28 cellular contexts compared by ENCODE assay signal in the genomic region with DNA sequence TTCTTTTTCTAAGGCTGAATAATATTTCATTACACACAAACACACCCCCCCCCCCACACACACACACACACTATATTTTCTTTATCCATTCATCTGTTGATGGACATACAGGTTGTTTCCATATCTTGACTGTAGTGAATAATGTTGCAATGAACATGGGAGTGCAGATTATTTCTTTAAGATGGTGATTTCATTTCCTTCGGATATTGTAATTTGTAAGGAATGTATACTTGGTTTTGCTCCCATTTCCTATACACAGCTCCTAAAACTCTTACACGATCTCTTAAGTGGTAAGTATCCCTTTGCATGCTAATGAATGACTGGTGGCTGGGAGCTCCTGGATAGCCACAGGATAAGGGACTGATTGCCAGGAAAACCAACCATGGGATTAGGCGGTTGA. TPM values are rescaled to one million over a fixed set of nuclear protein-coding genes. Genes with fewer than 3 reads are reported as not detected.
DNase-seq lines count a peak whose midpoint lies in the region; ATAC-seq, FAIRE-seq and TF ChIP-seq lines count a peak whose summit lies in the region.
"Had no signal": no experiment of that assay in that cellular context is flagged by ENCODE, and none has a peak within 500 bp of the region (broad histone marks: within the 10 kb centered on the region; RNA-seq: fewer than 3 reads in every experiment).

No MANE protein-coding gene starts in this region.

- H3K14ac ChIP-seq in H1 (ENCODE audit: insufficient read length), result no peak overlapping the region

- no peak overlapping the region for H3K56ac ChIP-seq in H1 (replicated peaks; ENCODE audit: insufficient read length, low read depth, low read length)

- 82% methylated on average over 3 of the region's 3 CpGs; no CpG with 5 or more reads in 1 of the 2 experiments for WGBS in H1 (ENCODE audit: extremely low coverage in 1 of 2, insufficient coverage in 1 of 2, insufficient read length in 1 of 2, insufficient replicate concordance in 2 of 2, low coverage in 1 of 2, low lambda C conversion rate in 2 of 2, missing lambda C conversion rate in 1 of 2), 2 experiments

- no peak for TF ChIP-seq POLR2A in H1 (IDR thresholded peaks at IDR 0.05; ENCODE audit: control extremely low read depth in 1 of 2, low read depth in 2 of 2, low read length in 2 of 2)

- H4K91ac ChIP-seq in H1 (replicated peaks; ENCODE audit: insufficient read length, low read length), result no peak overlapping the region

- no peaks in the 10 kb centered on the region for H4K20me1 ChIP-seq in H1 (replicated peaks in 1 of 2; ENCODE audit: control insufficient read depth in 1 of 2, insufficient read depth in 2 of 2, low read length in 2 of 2)

- H3K23ac ChIP-seq in H1 (ENCODE audit: insufficient read length), result no peak overlapping the region

- no peaks in the 10 kb centered on the region for H3K36me3 ChIP-seq in H1 (ENCODE audit: control insufficient read depth in 2 of 4, insufficient read depth in 4 of 4, low read length in 3 of 4)
- H3K36me3 ChIP-seq: BE2C had no signal

- H3K4me2 ChIP-seq in H1 (ENCODE audit: insufficient read depth in 1 of 2, low read depth in 2 of 2, low read length in 2 of 2), result no peak overlapping the region

- no peak overlapping the region for H3K4ac ChIP-seq in H1 (replicated peaks; ENCODE audit: insufficient read length, low read depth, low read length)

- no peaks in the 10 kb centered on the region for H3K79me2 ChIP-seq in H1 (ENCODE audit: control insufficient read depth in 1 of 2, insufficient read depth in 2 of 2, low read length in 2 of 2)

- H4K5ac ChIP-seq in H1 (ENCODE audit: insufficient read length, low read depth, low read length), result no peak overlapping the region

- no peaks in the 10 kb centered on the region; a peak in 1 of 7 replicates for H3K4me1 ChIP-seq in H1 (replicated peaks in 1 of 4; ENCODE audit: control insufficient read depth in 3 of 4, insufficient read depth in 4 of 4, low read length in 3 of 4)
- H3K4me1 ChIP-seq: BE2C, SJCRH30 had no signal

- H3K23me2 ChIP-seq in H1 (ENCODE audit: low read depth, low read length), result no peaks in the 10 kb centered on the region; the same call in 1 of the 2 replicates

- no peak for TF ChIP-seq EP300 in H1 (IDR thresholded peaks at IDR 0.05; ENCODE audit: borderline replicate concordance in 1 of 2, low read depth in 2 of 2, low read length in 2 of 2)

- no peak for ATAC-seq in HG02885 (IDR thresholded peaks at IDR 0.05; ENCODE audit: poor library complexity, unreplicated experiment)
- ATAC-seq in HG02884 (IDR thresholded peaks at IDR 0.05; ENCODE audit: unreplicated experiment), result no peak
- ATAC-seq: GM12878, PC-3, SK-N-SH treated with all-trans-retinoic acid at 6 μM for 48 hours had no signal

- no peaks in the 10 kb centered on the region for H3K27me3 ChIP-seq in H1 (replicated peaks in 1 of 4; ENCODE audit: control insufficient read depth in 3 of 4, extremely low read depth in 1 of 4, insufficient read depth in 3 of 4, low read length in 3 of 4)
- H3K27me3 ChIP-seq: BE2C, SJCRH30 had no signal

- no peak overlapping the region for H3K27ac ChIP-seq in H1 (ENCODE audit: low read depth, low read length)
- H3K27ac ChIP-seq: 22Rv1, SJCRH30 had no signal

- H2BK120ac ChIP-seq in H1 (replicated peaks; ENCODE audit: low read depth, low read length), result no peak overlapping the region

- no peak overlapping the region for H4K8ac ChIP-seq in H1 (ENCODE audit: extremely low read depth, insufficient read depth, low read length)

- POLR2A ChIA-PET in H1 (lab: Charles Lee; ENCODE audit: partially characterized antibody), result no interaction called here

- no peak overlapping the region for H2BK12ac ChIP-seq in H1 (ENCODE audit: low read depth, low read length)

- H3K9ac ChIP-seq in H1 (replicated peaks in 1 of 4; ENCODE audit: extremely low read depth in 1 of 4, low read depth in 3 of 4, low read length in 3 of 4), result no peak overlapping the region

- no peak overlapping the region for H3K4me3 ChIP-seq in H1 (ENCODE audit: extremely low read depth in 1 of 4, insufficient read depth in 2 of 4, low read depth in 3 of 4, low read length in 4 of 4)
- H3K4me3 ChIP-seq: GM12878, SJCRH30 had no signal

- no peak overlapping the region for H2BK5ac ChIP-seq in H1 (ENCODE audit: low read depth, low read length)

- FAIRE-seq in H1 (lab: Jason Lieb, UNC), result peak; percentile 32
- FAIRE-seq: G401.6, GM12878 had no signal

- H2AFZ ChIP-seq in H1 (ENCODE audit: low read length), result no peak overlapping the region

- CTCF ChIA-PET in H1 (lab: Charles Lee; ENCODE audit: partially characterized antibody), result no interaction called here

- H3K18ac ChIP-seq in H1 (ENCODE audit: extremely low read depth, low read length), result no peak overlapping the region

- no peak for TF ChIP-seq RAD21 in H1 (IDR thresholded peaks at IDR 0.05 in 1 of 2, conservative IDR thresholded peaks at IDR 0.05 in 1 of 2; ENCODE audit: low read depth in 2 of 2, low read length in 2 of 2)

- H3K79me1 ChIP-seq in H1 (ENCODE audit: low read depth, low read length), result no peaks in the 10 kb centered on the region

- DNase-seq in EH (ENCODE audit: low read depth) (peak; percentile 31), HT1080 (ENCODE audit: low read depth) (peak; percentile 50), H1 (ENCODE audit: low read depth in 1 of 2, low spot score in 2 of 2) (no peak), glomerular endothelial cell (ENCODE audit: extremely low read depth, low read depth, low spot score) (peak; percentile 18), T-helper 1 cell (no peak), NAMALWA (ENCODE audit: low spot score) (no peak)
- DNase-seq: ACHN; BE2C; CD8-positive, alpha-beta memory T cell; DMS153; DND-41; NCI-H1092 treated with DMSO at 0.1 percent for 48 hours; NCI-H1436; NCI-H187; NCI-H2171 treated with DMSO at 0.1 percent for 48 hours; NCI-H446; NCI-H524 treated with DMSO at 0.1 percent for 48 hours; NCI-H774; PC-3; SJCRH30 had no signal

- H2BK20ac ChIP-seq in H1 (ENCODE audit: low read length), result no peak overlapping the region

- no peak for TF ChIP-seq CTCF in H1 (IDR thresholded peaks at IDR 0.05; ENCODE audit: control extremely low read depth in 1 of 3, insufficient read depth in 1 of 3, low read depth in 1 of 3, low read length in 3 of 3)

- no peaks in the 10 kb centered on the region for H3K9me3 ChIP-seq in H1 (ENCODE audit: insufficient read depth in 2 of 2, low read depth in 1 of 2, low read length in 1 of 2)
- H3K9me3 ChIP-seq: BE2C, SJCRH30 had no signal

- H2AK5ac ChIP-seq in H1 (ENCODE audit: low read depth, low read length), result no peak overlapping the region

- H2BK15ac ChIP-seq in H1 (ENCODE audit: low read length), result no peak overlapping the region

TF ChIP-seq in H1, 55 proteins besides CTCF, POLR2A, EP300 and RAD21:
- no peak for TF ChIP-seq GTF2F1 (IDR thresholded peaks at IDR 0.05; ENCODE audit: borderline replicate concordance, low read depth, low read length)
- TF ChIP-seq RNF2 (IDR thresholded peaks at IDR 0.05; ENCODE audit: borderline replicate concordance, low read depth, low read length, missing control alignments, poor library complexity, severe bottlenecking), result no peak
- TF ChIP-seq PHF8 (conservative IDR thresholded peaks at IDR 0.05; ENCODE audit: low read depth, low read length), result no peak
- TF ChIP-seq TAF7 (optimal IDR thresholded peaks at IDR 0.05; ENCODE audit: borderline replicate concordance, low read depth, low read length), result no peak
- no peak for TF ChIP-seq TCF12 (IDR thresholded peaks at IDR 0.05; ENCODE audit: low read depth, low read length)
- no peak for TF ChIP-seq POU5F1 (IDR thresholded peaks at IDR 0.05; ENCODE audit: low read depth, low read length)
- TF ChIP-seq, protein P1, sequence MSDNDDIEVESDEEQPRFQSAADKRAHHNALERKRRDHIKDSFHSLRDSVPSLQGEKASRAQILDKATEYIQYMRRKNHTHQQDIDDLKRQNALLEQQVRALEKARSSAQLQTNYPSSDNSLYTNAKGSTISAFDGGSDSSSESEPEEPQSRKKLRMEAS (IDR thresholded peaks at IDR 0.05), result no peak
- no peak for TF ChIP-seq HDAC2 (IDR thresholded peaks at IDR 0.05; ENCODE audit: borderline replicate concordance in 1 of 2, low read depth in 2 of 2, low read length in 2 of 2)

RNA-seq across cellular contexts. Expression of gene RBMXL3, which starts 14.7 kb away (rescaled TPM):
- not detected in 2 replicates for total RNA-seq in HT1080 (2014; rRNA removed; shearing (Covaris generic))
- polyA plus RNA-seq in HT1080 (2015; cell fraction: cytosol; rRNA removed), result not detected in 2 replicates
- polyA plus RNA-seq in HT1080 (2015; cell fraction: nucleus; rRNA removed), result not detected in 2 replicates
- total RNA-seq in H1 (2021; fragmentation: NEBNext Ultra II Directional; extraction: Animal tissue kit (Norgen Biotek cat#: 25700)), result not detected in 2 replicates
- polyA plus RNA-seq in H1 (2011; rRNA removed), result not detected in 2 replicates
- not detected for polyA plus RNA-seq in H1 (2011; cell fraction: cytosol; rRNA removed)
- polyA plus RNA-seq in H1 (2011; cell fraction: nucleus; rRNA removed), result not detected
- polyA plus RNA-seq in H1 (2012, experiment 1 of 2), result not detected in 4 replicates
- not detected for polyA plus RNA-seq in H1 (2012, experiment 2 of 2)
- polyA plus RNA-seq in H1 (2013, experiment 1 of 2), result not detected
- polyA plus RNA-seq in H1 (2013, experiment 2 of 2), result not detected
- polyA minus RNA-seq in H1 (2011; rRNA and poly(A)+ RNA removed), result not detected in 2 replicates
- not detected for polyA minus RNA-seq in H1 (2011; cell fraction: cytosol; rRNA and poly(A)+ RNA removed)
- polyA minus RNA-seq in H1 (2011; cell fraction: nucleus; rRNA and poly(A)+ RNA removed), result not detected
- total RNA-seq in glomerular endothelial cell, result not detected in 2 replicates
- total RNA-seq: CD8-positive, alpha-beta memory T cell; GM12878; H4; PC-3; SJCRH30 had no signal
- polyA plus RNA-seq: CD14-positive monocyte; CD8-positive, alpha-beta memory T cell; GM12878 had no signal

RNA-seq across cellular contexts. Expression of gene LRCH2, which starts 59.3 kb away (rescaled TPM):
- total RNA-seq in HT1080 (2014; rRNA removed; shearing (Covaris generic)), result 2.5 and 3.1 TPM in 2 replicates
- polyA plus RNA-seq in HT1080 (2015; cell fraction: cytosol; rRNA removed), result 4.5 and 6.2 TPM in 2 replicates
- polyA plus RNA-seq in HT1080 (2015; cell fraction: nucleus; rRNA removed), result 10.2 and 10.7 TPM in 2 replicates
- 5.0 and 5.5 TPM in 2 replicates for total RNA-seq in H1 (2021; fragmentation: NEBNext Ultra II Directional; extraction: Animal tissue kit (Norgen Biotek cat#: 25700))
- 0.88 and 1.5 TPM in 2 replicates for polyA plus RNA-seq in H1 (2011; rRNA removed)
- polyA plus RNA-seq in H1 (2011; cell fraction: cytosol; rRNA removed), result 2.0 TPM
- 0.74 TPM for polyA plus RNA-seq in H1 (2011; cell fraction: nucleus; rRNA removed)
- 1.4 to 3.0 TPM (median 1.8 TPM) in 4 replicates for polyA plus RNA-seq in H1 (2012, experiment 1 of 2)
- polyA plus RNA-seq in H1 (2012, experiment 2 of 2), result 0.21 TPM
- polyA plus RNA-seq in H1 (2013, experiment 1 of 2), result 2.3 TPM
- 2.4 TPM for polyA plus RNA-seq in H1 (2013, experiment 2 of 2)
- 2.3 and 3.1 TPM in 2 replicates for polyA minus RNA-seq in H1 (2011; rRNA and poly(A)+ RNA removed)
- polyA minus RNA-seq in H1 (2011; cell fraction: cytosol; rRNA and poly(A)+ RNA removed), result 2.3 TPM
- 4.2 TPM for polyA minus RNA-seq in H1 (2011; cell fraction: nucleus; rRNA and poly(A)+ RNA removed)
- 2.7 and 5.5 TPM in 2 replicates for total RNA-seq in glomerular endothelial cell
- total RNA-seq: CD8-positive, alpha-beta memory T cell; GM12878 had no signal
- polyA plus RNA-seq: CD14-positive monocyte; CD8-positive, alpha-beta memory T cell had no signal

Comparison
In these comparisons a context has a peak if more than half of its experiments do, and no peak if none do; other contexts are left out.
1. DNase-seq: peak in EH (single experiment), HT1080 (single experiment) and glomerular endothelial cell (single experiment); none in H1 (0 of 2), T-helper 1 cell (0 of 5) and NAMALWA (single experiment).